In the genomic region with DNA sequence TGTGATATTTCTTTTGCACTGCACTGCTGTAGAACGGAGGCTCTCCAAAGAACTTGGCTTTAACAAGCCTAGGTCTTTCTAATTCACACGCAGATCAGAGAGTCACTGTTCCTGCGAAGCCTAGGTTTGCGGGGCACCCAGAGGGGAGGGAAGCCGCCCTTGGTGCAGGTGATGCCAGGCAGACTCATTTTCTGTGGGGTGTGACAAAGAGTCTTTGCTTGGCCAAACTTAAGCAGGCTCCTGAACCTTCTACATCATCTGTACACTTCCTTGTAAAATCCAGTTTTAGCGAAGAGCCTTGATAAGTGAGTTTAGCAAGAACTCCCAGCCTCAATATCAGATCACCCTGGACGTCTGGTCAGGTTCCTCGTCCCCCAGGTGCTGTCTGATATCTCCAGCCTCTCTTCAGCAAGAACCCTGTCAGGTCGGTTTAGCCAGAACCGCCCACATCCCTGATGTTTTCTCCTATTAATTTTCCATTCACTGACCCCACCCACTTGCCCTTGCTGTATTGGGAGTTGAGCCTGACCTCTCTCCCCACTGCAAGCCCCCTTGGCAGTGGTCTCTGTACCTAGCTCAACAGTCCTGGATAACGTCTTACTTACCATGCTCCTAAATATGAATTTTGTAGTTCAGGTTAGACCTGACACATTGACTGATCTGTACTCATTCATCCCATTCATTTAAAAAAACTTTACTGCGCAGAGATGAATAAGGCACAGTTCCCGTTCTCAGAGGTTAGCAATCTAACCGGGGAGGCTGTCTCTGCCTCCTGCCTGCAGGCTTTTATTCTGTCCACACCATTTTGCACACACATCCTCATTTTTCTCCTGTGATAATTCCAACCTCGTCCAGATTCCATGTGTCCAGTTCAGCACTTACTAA, we compare ENCODE assay signal across 9 cellular contexts. TPM values are rescaled to one million over a fixed set of nuclear protein-coding genes. Genes with fewer than 3 reads are reported as not detected.
A peak's percentile ranks its signal among the peaks of the same experiment; 100 is the strongest.
DNase-seq lines count a peak whose midpoint lies in the region; ATAC-seq, FAIRE-seq and TF ChIP-seq lines count a peak whose summit lies in the region.
"Had no signal": no experiment of that assay in that cellular context is flagged by ENCODE, and none has a peak within 500 bp of the region (broad histone marks: within the 10 kb centered on the region; RNA-seq: fewer than 3 reads in every experiment).

No MANE protein-coding gene starts in this region.

- no peak overlapping the region for H3K23ac ChIP-seq in mesenchymal stem cell (ENCODE audit: low read length in 2 of 2)

- no peak overlapping the region for H4K8ac ChIP-seq in mesenchymal stem cell (ENCODE audit: low read length)

- H3K27me3 ChIP-seq in BLaER1 (no peaks in the 10 kb centered on the region), GM23338 (ENCODE audit: insufficient read depth) (no peaks in the 10 kb centered on the region), iPS-18a (ENCODE audit: control insufficient read depth, insufficient read depth, low read length) (no peaks in the 10 kb centered on the region), adrenal gland (no peaks in the 10 kb centered on the region), mesenchymal stem cell (ENCODE audit: control insufficient read depth in 1 of 2, insufficient read depth in 1 of 2, low read length in 2 of 2) (peaks cover 22% of the 10 kb centered on the region in 2 experiments)
- H3K27me3 ChIP-seq: ascending aorta had no signal

- peaks cover 80% of the 10 kb centered on the region for H3K4me1 ChIP-seq in BLaER1
- H3K4me1 ChIP-seq in GM23338 (ENCODE audit: insufficient read depth), result peaks cover 7% of the 10 kb centered on the region; the same call in 1 of the 2 replicates
- H3K4me1 ChIP-seq in iPS-18a (ENCODE audit: control insufficient read depth, low read depth, low read length), result peaks cover 13% of the 10 kb centered on the region
- H3K4me1 ChIP-seq in kidney (ENCODE audit: control insufficient read depth in 1 of 2, insufficient read depth in 1 of 2, low read depth in 1 of 2, low read length in 2 of 2), result peaks cover 8 to 12% of the 10 kb centered on the region in 2 donors
- peaks cover 6 to 13% of the 10 kb centered on the region in 2 donors for H3K4me1 ChIP-seq in adrenal gland (replicated peaks in 1 of 2)
- peaks cover 7% of the 10 kb centered on the region for H3K4me1 ChIP-seq in mesenchymal stem cell (ENCODE audit: control insufficient read depth, insufficient read depth, low read depth, low read length)

- CTCF ChIA-PET in T-cell (lab: Charles Lee), result interaction anchor here in 1 of 2 donors (1.0 kb wide), 1 partner anchor 160 kb away, joined by 3 read pairs; no protein-coding TSS in a partner anchor

- H2BK120ac ChIP-seq in mesenchymal stem cell (ENCODE audit: low read depth, low read length), result no peak overlapping the region

- peak; percentile 8; the same call in 2 of the 3 replicates for ATAC-seq in GM23338
- ATAC-seq in T-cell (replicated peaks in 1 of 4), result no peak

- H3K4ac ChIP-seq in mesenchymal stem cell (ENCODE audit: low read depth in 1 of 2, low read length in 2 of 2), result no peak overlapping the region

- H3K79me2 ChIP-seq in GM23338 (replicated peaks; ENCODE audit: insufficient read depth), result peaks cover 36% of the 10 kb centered on the region

- POLR2A ChIA-PET in T-cell (lab: Charles Lee), result no interaction called here

- H3K9me3 Mint-ChIP-seq in GM23338, result no peaks in the 10 kb centered on the region
- no peaks in the 10 kb centered on the region for H3K9me3 Mint-ChIP-seq in T-cell

- H3K27ac ChIP-seq in BLaER1 (no peak overlapping the region), GM23338 (ENCODE audit: low read depth) (no peak overlapping the region), iPS-18a (ENCODE audit: low read length) (no peak overlapping the region), kidney (ENCODE audit: low read depth in 2 of 2, low read length in 2 of 2) (no peak overlapping the region), adrenal gland (no peak overlapping the region), mesenchymal stem cell (ENCODE audit: low read length, poor library complexity, severe bottlenecking) (no peak overlapping the region)
- H3K27ac ChIP-seq: ascending aorta had no signal

- no peak for DNase-seq in GM23338 (ENCODE audit: low spot score)
- DNase-seq in T-cell, result no peak
- DNase-seq in kidney, result no peak
- DNase-seq in adrenal gland, result no peak
- no peak for DNase-seq in effector CD8-positive, alpha-beta T cell (lab: John Stamatoyannopoulos, UW)
- no peak for DNase-seq in mesenchymal stem cell

- H2AFZ ChIP-seq in GM23338 (peak overlapping the region; percentile 94; the same call in 1 of the 2 replicates), mesenchymal stem cell (ENCODE audit: low read depth, low read length) (no peak overlapping the region)

- no peak overlapping the region for H2AK5ac ChIP-seq in mesenchymal stem cell (ENCODE audit: low read length, severe bottlenecking)

- TF ChIP-seq POLR2A in adrenal gland (IDR thresholded peaks at IDR 0.05), result no peak

- no peak overlapping the region for H2BK5ac ChIP-seq in mesenchymal stem cell (ENCODE audit: low read depth, low read length, poor library complexity, severe bottlenecking)

- H3K18ac ChIP-seq in mesenchymal stem cell (ENCODE audit: low read depth in 1 of 2, low read length in 2 of 2), result no peak overlapping the region

- H3K4me1 Mint-ChIP-seq in GM23338, result peaks cover 22% of the 10 kb centered on the region
- H3K4me1 Mint-ChIP-seq in T-cell, result peaks cover 32 to 35% (median 32%) of the 10 kb centered on the region in 3 donors

- no peak overlapping the region for H3K14ac ChIP-seq in mesenchymal stem cell (ENCODE audit: low read length in 2 of 2)

- H3F3A ChIP-seq in GM23338 (replicated peaks; ENCODE audit: low read depth), result 0 out of 2 replicates have a peak, but pooled peaks cover 9% of the 10 kb centered on the region

- peak overlapping the region; percentile 75 for H3K4me2 ChIP-seq in BLaER1
- H3K4me2 ChIP-seq in GM23338, result peak overlapping the region; percentile 79
- H3K4me2 ChIP-seq in mesenchymal stem cell (ENCODE audit: low read length, poor library complexity, severe bottlenecking), result no peak overlapping the region

- intact Hi-C loops in kidney (cut with DNase I), result no loop called here
- intact Hi-C loops in adrenal gland (cut with DNase I), result loop anchor here in 1 of 2 donors (10.0 kb wide), 1 partner anchor 257 kb away; a partner anchor contains a TSS

- no peak overlapping the region for H4K91ac ChIP-seq in mesenchymal stem cell (ENCODE audit: low read length)

- peaks cover 15% of the 10 kb centered on the region for H3K27me3 Mint-ChIP-seq in GM23338 (ENCODE audit: insufficient read depth, low read depth, poor library complexity)
- H3K27me3 Mint-ChIP-seq in T-cell, result no peaks in the 10 kb centered on the region

- H3K27ac Mint-ChIP-seq in GM23338, result no peak overlapping the region
- peak overlapping the region in 1 of 2 donors; percentile 74 for H3K27ac Mint-ChIP-seq in T-cell

- H3K36me3 ChIP-seq in BLaER1 (peaks cover 8% of the 10 kb centered on the region; the same call in 1 of the 2 replicates), GM23338 (ENCODE audit: insufficient read depth) (no peaks in the 10 kb centered on the region), iPS-18a (ENCODE audit: control insufficient read depth, low read depth, low read length) (no peaks in the 10 kb centered on the region), kidney (ENCODE audit: control insufficient read depth in 1 of 2, insufficient read depth in 2 of 2, low read length in 2 of 2) (no peaks in the 10 kb centered on the region), adrenal gland (replicated peaks in 1 of 2) (no peaks in the 10 kb centered on the region), mesenchymal stem cell (ENCODE audit: control insufficient read depth in 1 of 2, insufficient read depth in 2 of 2, low read depth in 1 of 2, low read length in 2 of 2) (peaks cover 0 to 4% of the 10 kb centered on the region in 2 experiments)
- H3K36me3 ChIP-seq: ascending aorta had no signal

- TF ChIP-seq CTCF in GM23338 (conservative IDR thresholded peaks at IDR 0.05; ENCODE audit: low read depth in 2 of 2) (no peak), kidney (IDR thresholded peaks at IDR 0.05; ENCODE audit: borderline replicate concordance, extremely low read depth, insufficient read depth) (no peak), adrenal gland (IDR thresholded peaks at IDR 0.05) (no peak)

- H4K20me1 ChIP-seq in BLaER1, result peaks cover 37% of the 10 kb centered on the region
- H4K20me1 ChIP-seq in GM23338 (replicated peaks; ENCODE audit: insufficient read depth), result peaks cover 18% of the 10 kb centered on the region

- no peak for FAIRE-seq in kidney (lab: Jason Lieb, UNC)

- H3K36me3 Mint-ChIP-seq in GM23338 (ENCODE audit: low read depth) (no peaks in the 10 kb centered on the region), T-cell (no peaks in the 10 kb centered on the region)

- H3K4me3 Mint-ChIP-seq in GM23338 (peak overlapping the region; percentile 77), T-cell (peak overlapping the region; percentile 64 to 74 (median 69))

- H3K4me3 ChIP-seq in BLaER1 (no peak overlapping the region), GM23338 (peak overlapping the region; percentile 52), iPS-18a (ENCODE audit: low read length) (peak overlapping the region; percentile 53), kidney (ENCODE audit: low read length in 2 of 2) (no peak overlapping the region), adrenal gland (peak overlapping the region in 1 of 4 donors; percentile 99), mesenchymal stem cell (ENCODE audit: insufficient read depth in 1 of 2, low read depth in 1 of 2, low read length in 2 of 2) (peak overlapping the region in 1 of 2 experiments; percentile 60)

- H3K79me1 ChIP-seq in mesenchymal stem cell (replicated peaks; ENCODE audit: low read length, poor library complexity, severe bottlenecking), result peaks cover 15% of the 10 kb centered on the region

- no peaks in the 10 kb centered on the region for H3K9me3 ChIP-seq in BLaER1
- no peaks in the 10 kb centered on the region for H3K9me3 ChIP-seq in iPS-18a (ENCODE audit: control insufficient read depth, low read depth, low read length)
- no peaks in the 10 kb centered on the region for H3K9me3 ChIP-seq in kidney (ENCODE audit: control insufficient read depth in 1 of 2, low read length in 2 of 2)
- no peaks in the 10 kb centered on the region for H3K9me3 ChIP-seq in adrenal gland (replicated peaks in 1 of 3)
- H3K9me3 ChIP-seq in mesenchymal stem cell (ENCODE audit: control insufficient read depth, low read length), result no peaks in the 10 kb centered on the region
- H3K9me3 ChIP-seq: ascending aorta had no signal

- no peak overlapping the region for H3K9ac ChIP-seq in BLaER1
- no peak overlapping the region for H3K9ac ChIP-seq in iPS-18a (ENCODE audit: low read length)
- no peak overlapping the region for H3K9ac ChIP-seq in kidney (ENCODE audit: low read length in 2 of 2)
- H3K9ac ChIP-seq in mesenchymal stem cell (ENCODE audit: low read length), result no peak overlapping the region

- H2BK12ac ChIP-seq in mesenchymal stem cell (ENCODE audit: low read length in 2 of 2), result peak overlapping the region in 1 of 2 experiments; percentile 67

- H2BK15ac ChIP-seq in mesenchymal stem cell (ENCODE audit: low read depth, poor library complexity, severe bottlenecking), result no peak overlapping the region

- 39 to 46% (median 42%) methylated on average over 15 of the region's 15 CpGs for WGBS in adrenal gland, 4 donors
- 52% methylated on average over 14 of the region's 15 CpGs for WGBS in mesenchymal stem cell

- H3K9me2 ChIP-seq in GM23338 (ENCODE audit: insufficient read depth), result no peaks in the 10 kb centered on the region

RNA-seq across cellular contexts. Expression of a gene that starts 0.9 kb away (rescaled TPM):
- 86.6 and 95.7 TPM in 2 replicates for total RNA-seq in GM23338 (2014; rRNA removed; shearing (Covaris generic))
- polyA plus RNA-seq in GM23338 (2016; fragmentation: Nextera tagmentation; extraction: Ambion mirVana) (63.2 and 71.6 TPM in 2 replicates), kidney (ENCODE audit: insufficient read depth, low read depth, low replicate concordance) (52.6 TPM), adrenal gland (10 to 100 TPM; 20.2 to 63.3 (median 60.5) TPM)
- total RNA-seq in T-cell (10 to 100 TPM; 25.9 to 37.3 (median 33.6) TPM), kidney (40.2 TPM), adrenal gland (10 to 100 TPM; 25.5 to 51.8 (median 37.9) TPM)
- 28.9 TPM for polyA plus RNA-seq in mesenchymal stem cell (2013, experiment 1 of 2)
- 28.1 TPM for polyA plus RNA-seq in mesenchymal stem cell (2013, experiment 2 of 2)

RNA-seq across cellular contexts. Expression of a gene that starts 54.7 kb away (rescaled TPM):
- 57.6 and 75.4 TPM in 2 replicates for total RNA-seq in GM23338 (2014; rRNA removed; shearing (Covaris generic))
- polyA plus RNA-seq in GM23338 (2016; fragmentation: Nextera tagmentation; extraction: Ambion mirVana), result 6.9 and 8.2 TPM in 2 replicates
- total RNA-seq in T-cell, result 10 to 100 TPM; 25.6 to 38.7 (median 35.6) TPM
- 38.6 TPM for total RNA-seq in kidney
- 3.3 TPM for polyA plus RNA-seq in kidney (ENCODE audit: insufficient read depth, low read depth, low replicate concordance)
- total RNA-seq in adrenal gland, result 100 to 1,000 TPM in 1 of 8 donors, 10 to 100 TPM in 7; 25.7 to 108 (median 30.6) TPM
- 10 to 100 TPM in 1 of 3 donors, 1 to 10 TPM in 2; 4.6 to 17.9 (median 8.8) TPM for polyA plus RNA-seq in adrenal gland
- polyA plus RNA-seq in mesenchymal stem cell (2013, experiment 1 of 2), result 14.3 TPM
- 16.0 TPM for polyA plus RNA-seq in mesenchymal stem cell (2013, experiment 2 of 2)

Comparison
In these comparisons a context has a peak if more than half of its experiments do, and no peak if none do; other contexts are left out.
1. H3K4me3 ChIP-seq: peak in GM23338 (single experiment) and iPS-18a (single experiment); none in BLaER1 (single experiment) and kidney (0 of 2).